29 cellular contexts compared by ENCODE assay signal in the genomic region with DNA sequence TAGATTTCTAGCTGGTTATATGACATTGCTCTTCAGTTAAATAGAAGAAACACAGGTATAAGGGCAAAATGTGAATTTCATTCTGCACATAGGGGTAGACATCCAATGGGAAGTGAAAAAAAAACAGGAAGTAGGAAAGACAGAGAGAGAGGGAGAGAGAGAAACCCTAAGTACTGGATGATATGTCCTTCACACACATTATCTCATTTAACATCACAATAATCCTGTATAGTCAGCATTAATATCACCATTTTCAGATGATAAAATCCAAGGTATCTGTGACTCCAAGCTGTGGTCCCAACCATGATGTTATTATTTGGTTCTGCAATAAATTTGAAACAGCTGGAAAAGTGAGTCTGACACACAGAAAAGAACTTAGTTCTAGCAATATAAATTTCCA.
"Had no signal": no experiment of that assay in that cellular context is flagged by ENCODE, and none has a peak within 500 bp of the region (broad histone marks: within the 10 kb centered on the region; RNA-seq: fewer than 3 reads in every experiment).

No MANE protein-coding gene starts in this region.

- H3K27me3 ChIP-seq: left lung, pancreas, sigmoid colon, spleen, suprapubic skin, tibial artery, upper lobe of left lung, vagina had no signal

- ATAC-seq: naive thymus-derived CD4-positive, alpha-beta T cell; natural killer cell treated with Interleukin-12 subunit alpha and Interleukin-12 subunit beta and Interleukin-15 and Interleukin-18, amount 100 ng/mL, for 72 hours; pancreas; right cardiac atrium; stimulated activated effector memory CD8-positive, alpha-beta T cell treated with anti-CD3 and anti-CD28 coated beads, Interleukin-12 subunit alpha, Interleukin-12 subunit beta, amount 100 ng/mL, for 72 hours had no signal

- FAIRE-seq: islet of Langerhans, kidney, pancreas, small intestine had no signal

- DNase-seq: hypothalamus; immature natural killer cell; kidney; left colon; left lung; lower lobe of right lung; mammary epithelial cell; mesenchymal stem cell; naive thymus-derived CD4-positive, alpha-beta T cell; nucleus accumbens; pancreas; posterior cingulate gyrus; retina; right cardiac atrium; sigmoid colon; spleen; stimulated activated CD4-positive, alpha-beta T cell treated with anti-CD3 and anti-CD28 coated beads, Interleukin-4, amount 100 ng/mL, for 24 hours; stimulated activated naive CD4-positive, alpha-beta T cell; tibial artery; upper lobe of left lung had no signal

- H3K4me1 Mint-ChIP-seq: immature natural killer cell; naive thymus-derived CD4-positive, alpha-beta T cell; stimulated activated effector memory CD8-positive, alpha-beta T cell treated with anti-CD3 and anti-CD28 coated beads, Interleukin-12 subunit alpha, Interleukin-12 subunit beta, amount 100 ng/mL, for 72 hours had no signal

- H3K9me3 Mint-ChIP-seq: naive thymus-derived CD4-positive, alpha-beta T cell; stimulated activated naive CD8-positive, alpha-beta T cell treated with anti-CD3 and anti-CD28 coated beads, Interleukin-15, Interleukin-2, amounts not matched to agents 100 ng/mL and 50 ng/mL, for 24 hours had no signal

- H3K27ac Mint-ChIP-seq: immature natural killer cell; naive thymus-derived CD4-positive, alpha-beta T cell; natural killer cell treated with Interleukin-12 subunit alpha and Interleukin-12 subunit beta and Interleukin-15 and Interleukin-18, amount 100 ng/mL, for 72 hours; stimulated activated effector memory CD8-positive, alpha-beta T cell treated with anti-CD3 and anti-CD28 coated beads, Interleukin-12 subunit alpha, Interleukin-12 subunit beta, amount 100 ng/mL, for 72 hours; stimulated activated naive CD8-positive, alpha-beta T cell treated with anti-CD3 and anti-CD28 coated beads, Interleukin-15, Interleukin-2, amounts not matched to agents 100 ng/mL and 50 ng/mL, for 24 hours had no signal

- H3K27me3 Mint-ChIP-seq: natural killer cell treated with Interleukin-12 subunit alpha and Interleukin-12 subunit beta and Interleukin-15 and Interleukin-18, amount 100 ng/mL, for 72 hours; stimulated activated naive CD8-positive, alpha-beta T cell treated with anti-CD3 and anti-CD28 coated beads, Interleukin-15, Interleukin-2, amounts not matched to agents 100 ng/mL and 50 ng/mL, for 24 hours had no signal

- H3K4me3 ChIP-seq: left lung, lower lobe of right lung, pancreas, prostate gland, sigmoid colon, spleen, suprapubic skin, thoracic aorta, tibial artery, upper lobe of left lung, vagina had no signal

- H3K27ac ChIP-seq: left lung, lower lobe of right lung, pancreas, prostate gland, sigmoid colon, spleen, suprapubic skin, thoracic aorta, tibial artery, upper lobe of left lung, vagina had no signal

- H3K9me3 ChIP-seq: left lung, lower lobe of right lung, pancreas, prostate gland, sigmoid colon, spleen, suprapubic skin, thoracic aorta, tibial artery, upper lobe of left lung, vagina had no signal

- H3K36me3 Mint-ChIP-seq: immature natural killer cell; naive thymus-derived CD4-positive, alpha-beta T cell; natural killer cell treated with Interleukin-12 subunit alpha and Interleukin-12 subunit beta and Interleukin-15 and Interleukin-18, amount 100 ng/mL, for 72 hours; stimulated activated effector memory CD8-positive, alpha-beta T cell treated with anti-CD3 and anti-CD28 coated beads, Interleukin-12 subunit alpha, Interleukin-12 subunit beta, amount 100 ng/mL, for 72 hours had no signal

- H3K36me3 ChIP-seq: left lung, lower lobe of right lung, pancreas, prostate gland, sigmoid colon, spleen, suprapubic skin, thoracic aorta, tibial artery, upper lobe of left lung, vagina had no signal

- H3K4me3 Mint-ChIP-seq: immature natural killer cell; naive thymus-derived CD4-positive, alpha-beta T cell; natural killer cell treated with Interleukin-12 subunit alpha and Interleukin-12 subunit beta and Interleukin-15 and Interleukin-18, amount 100 ng/mL, for 72 hours; stimulated activated effector memory CD8-positive, alpha-beta T cell treated with anti-CD3 and anti-CD28 coated beads, Interleukin-12 subunit alpha, Interleukin-12 subunit beta, amount 100 ng/mL, for 72 hours; stimulated activated naive CD8-positive, alpha-beta T cell treated with anti-CD3 and anti-CD28 coated beads, Interleukin-15, Interleukin-2, amounts not matched to agents 100 ng/mL and 50 ng/mL, for 24 hours had no signal

- H3K4me1 ChIP-seq: left lung, lower lobe of right lung, pancreas, prostate gland, sigmoid colon, spleen, suprapubic skin, tibial artery, upper lobe of left lung, vagina had no signal
